Comparison of ENCODE assay signal across 9 cellular contexts in the genomic region with DNA sequence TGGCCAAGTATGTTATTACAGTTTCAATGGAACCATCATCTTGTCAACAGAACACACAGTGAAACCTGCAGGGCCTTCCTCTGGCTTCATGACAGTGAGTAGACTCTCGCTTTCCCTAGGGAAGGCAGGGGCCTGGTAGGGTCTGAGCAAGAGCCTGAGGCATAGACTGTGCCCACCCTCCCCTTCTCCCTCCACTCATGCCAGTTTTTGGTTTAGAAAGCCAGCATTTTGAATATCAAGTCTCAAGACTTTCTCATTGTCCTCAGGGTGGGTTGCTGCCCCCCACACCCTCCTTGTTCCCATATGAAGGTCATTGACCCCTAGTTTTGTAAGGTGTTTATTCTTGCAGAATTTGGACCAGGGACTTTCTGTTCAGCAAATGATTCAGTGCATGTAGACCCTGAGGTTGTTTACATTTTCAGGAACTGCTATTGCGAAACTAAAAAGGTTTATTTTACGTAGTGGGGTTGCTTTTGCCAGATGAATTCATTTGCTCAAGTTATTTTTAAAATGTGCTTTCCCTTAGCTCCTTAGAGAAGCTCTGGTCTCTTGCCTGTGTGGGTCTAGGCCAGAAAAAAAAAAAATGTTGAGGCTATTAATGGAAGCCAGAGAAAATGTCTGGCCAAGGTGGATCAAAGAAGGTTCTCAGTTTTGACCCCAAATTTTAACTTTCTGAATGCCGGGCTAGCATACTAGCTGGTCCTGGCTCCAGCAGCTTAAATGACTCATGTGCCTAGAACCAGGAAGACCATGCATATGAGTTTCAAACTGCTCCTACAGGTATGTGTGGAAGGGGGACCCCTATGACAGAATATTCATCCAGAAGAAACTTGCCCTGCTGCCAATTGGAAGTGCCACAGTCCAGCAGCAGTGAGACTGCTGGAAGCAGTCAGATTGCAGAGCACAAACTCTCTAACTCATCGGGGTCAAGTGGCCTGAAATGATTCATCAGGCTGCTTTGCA. TPM values are rescaled to one million over a fixed set of nuclear protein-coding genes. Genes with fewer than 3 reads are reported as not detected.
A peak's percentile ranks its signal among the peaks of the same experiment; 100 is the strongest.
DNase-seq lines count a peak whose midpoint lies in the region; ATAC-seq and TF ChIP-seq lines count a peak whose summit lies in the region.
"Had no signal": no experiment of that assay in that cellular context is flagged by ENCODE, and none has a peak within 500 bp of the region (broad histone marks: within the 10 kb centered on the region; RNA-seq: fewer than 3 reads in every experiment).

No MANE protein-coding gene starts in this region.

- CTCF ChIA-PET in activated naive CD4-positive, alpha-beta T cell treated with anti-CD3 and anti-CD28 coated beads, Interleukin-2, amount 10 ng/mL, durations not matched to agents 7 days and 5 days (lab: Charles Lee) = interaction anchor here (2.9 kb wide), 1 partner anchor 10 kb away, joined by 9 read pairs; the partner anchor contains the start of gene MOB3B

- peaks cover 28% of the 10 kb centered on the region for H3K4me1 Mint-ChIP-seq in dendritic cell treated with granulocyte-macrophage colony-stimulating factor and Interleukin-4, amounts not matched to agents 40 ng/mL and 50 ng/mL, for 4 days (ENCODE audit: low read depth)
- peaks cover 3% of the 10 kb centered on the region for H3K4me1 Mint-ChIP-seq in activated naive CD4-positive, alpha-beta T cell treated with anti-CD3 and anti-CD28 coated beads, Interleukin-2, amount 10 ng/mL, durations not matched to agents 7 days and 5 days

- TF ChIP-seq CTCF in ovary (IDR thresholded peaks at IDR 0.05) = no peak

- 20 to 28% (median 24%) methylated on average over 5 of the region's 5 CpGs for WGBS in ovary, 3 donors

- H3K36me3 Mint-ChIP-seq in dendritic cell treated with granulocyte-macrophage colony-stimulating factor and Interleukin-4, amounts not matched to agents 40 ng/mL and 50 ng/mL, for 4 days (ENCODE audit: low read depth) = peaks cover 86% of the 10 kb centered on the region
- peaks cover 8% of the 10 kb centered on the region for H3K36me3 Mint-ChIP-seq in activated naive CD4-positive, alpha-beta T cell treated with anti-CD3 and anti-CD28 coated beads, Interleukin-2, amount 10 ng/mL, durations not matched to agents 7 days and 5 days

- TF ChIP-seq EP300 in ovary (IDR thresholded peaks at IDR 0.05) = peak; percentile 70

- no peaks in the 10 kb centered on the region for H3K36me3 ChIP-seq in ovary

- H3K27ac ChIP-seq in ovary = peak overlapping the region; percentile 76 to 88
- H3K27ac ChIP-seq: SK-N-MC had no signal

- DNase-seq in ovary (peak; percentile 48 to 64 (median 58)), SKM-1 (lab: John Stamatoyannopoulos, UW; ENCODE audit: unreplicated experiment) (no peak), NK-92 (lab: John Stamatoyannopoulos, UW; ENCODE audit: unreplicated experiment) (no peak)
- DNase-seq in activated naive CD4-positive, alpha-beta T cell treated with anti-CD3 and anti-CD28 coated beads, Interleukin-2, amount 10 ng/mL, durations not matched to agents 7 days and 5 days = no peak
- no peak for DNase-seq in activated CD8-positive, alpha-beta memory T cell treated with anti-CD3 and anti-CD28 coated beads for 24 hours

- no peak for TF ChIP-seq POLR2A in ovary (IDR thresholded peaks at IDR 0.05)

- ATAC-seq in GM18498 (IDR thresholded peaks at IDR 0.05; ENCODE audit: unreplicated experiment) (peak; percentile 53), HG03354 (IDR thresholded peaks at IDR 0.05; ENCODE audit: poor library complexity, severe bottlenecking, unreplicated experiment) (peak; percentile 45)

- peaks cover 21% of the 10 kb centered on the region for H3K4me1 ChIP-seq in ovary (ENCODE audit: insufficient read depth)

- no peaks in the 10 kb centered on the region for H3K9me3 ChIP-seq in ovary

- H3K9me3 Mint-ChIP-seq in dendritic cell treated with granulocyte-macrophage colony-stimulating factor and Interleukin-4, amounts not matched to agents 40 ng/mL and 50 ng/mL, for 4 days = no peaks in the 10 kb centered on the region
- H3K9me3 Mint-ChIP-seq in activated naive CD4-positive, alpha-beta T cell treated with anti-CD3 and anti-CD28 coated beads, Interleukin-2, amount 10 ng/mL, durations not matched to agents 7 days and 5 days = no peaks in the 10 kb centered on the region

- H3K4me3 Mint-ChIP-seq in dendritic cell treated with granulocyte-macrophage colony-stimulating factor and Interleukin-4, amounts not matched to agents 40 ng/mL and 50 ng/mL, for 4 days = no peak overlapping the region
- H3K4me3 Mint-ChIP-seq in activated naive CD4-positive, alpha-beta T cell treated with anti-CD3 and anti-CD28 coated beads, Interleukin-2, amount 10 ng/mL, durations not matched to agents 7 days and 5 days = no peak overlapping the region

- no peaks in the 10 kb centered on the region for H3K27me3 Mint-ChIP-seq in dendritic cell treated with granulocyte-macrophage colony-stimulating factor and Interleukin-4, amounts not matched to agents 40 ng/mL and 50 ng/mL, for 4 days
- no peaks in the 10 kb centered on the region for H3K27me3 Mint-ChIP-seq in activated naive CD4-positive, alpha-beta T cell treated with anti-CD3 and anti-CD28 coated beads, Interleukin-2, amount 10 ng/mL, durations not matched to agents 7 days and 5 days

- intact Hi-C loops in dendritic cell treated with granulocyte-macrophage colony-stimulating factor and Interleukin-4, amounts not matched to agents 40 ng/mL and 50 ng/mL, for 4 days (cut with micrococcal nuclease) = loop anchor here (10.0 kb wide), 1 partner anchor 535 kb away; no protein-coding TSS in a partner anchor
- intact Hi-C loops in ovary (cut with DNase I) = loop anchor here in 1 of 4 donors (5.0 kb wide), 1 partner anchor 202 kb away; no protein-coding TSS in a partner anchor

- no peaks in the 10 kb centered on the region for H3K27me3 ChIP-seq in ovary

- peak overlapping the region; percentile 46 for H3K27ac Mint-ChIP-seq in dendritic cell treated with granulocyte-macrophage colony-stimulating factor and Interleukin-4, amounts not matched to agents 40 ng/mL and 50 ng/mL, for 4 days
- no peak overlapping the region for H3K27ac Mint-ChIP-seq in activated naive CD4-positive, alpha-beta T cell treated with anti-CD3 and anti-CD28 coated beads, Interleukin-2, amount 10 ng/mL, durations not matched to agents 7 days and 5 days

- H3K4me3 ChIP-seq in ovary = no peak overlapping the region
- H3K4me3 ChIP-seq: SK-N-MC had no signal

RNA-seq across cellular contexts. Expression of gene MOB3B, which starts 10.1 kb away (rescaled TPM):
- total RNA-seq in ovary = 10 to 100 TPM; 19.3 to 68.2 (median 28.1) TPM
- 10 to 100 TPM; 16.3 to 31.6 TPM for polyA plus RNA-seq in ovary

RNA-seq across cellular contexts. Expression of gene IFNK, which starts 15.7 kb away (rescaled TPM):
- not detected for total RNA-seq in ovary
- not detected for polyA plus RNA-seq in ovary

RNA-seq across cellular contexts. Expression of gene C9orf72, which starts 33.5 kb away (rescaled TPM):
- 100 to 1,000 TPM in 1 of 7 donors, 10 to 100 TPM in 6; 18.5 to 100 (median 25.3) TPM for total RNA-seq in ovary
- 10 to 100 TPM; 13.4 to 16.1 TPM for polyA plus RNA-seq in ovary

Comparison
In these comparisons a context has a peak if more than half of its experiments do, and no peak if none do; other contexts are left out.
1. DNase-seq: peak in ovary (5 of 5); none in activated naive CD4-positive, alpha-beta T cell treated with anti-CD3 and anti-CD28 coated beads, Interleukin-2, amount 10 ng/mL, durations not matched to agents 7 days and 5 days (single experiment), activated CD8-positive, alpha-beta memory T cell treated with anti-CD3 and anti-CD28 coated beads for 24 hours (single experiment), SKM-1 (single experiment) and NK-92 (single experiment).